In the genomic region with DNA sequence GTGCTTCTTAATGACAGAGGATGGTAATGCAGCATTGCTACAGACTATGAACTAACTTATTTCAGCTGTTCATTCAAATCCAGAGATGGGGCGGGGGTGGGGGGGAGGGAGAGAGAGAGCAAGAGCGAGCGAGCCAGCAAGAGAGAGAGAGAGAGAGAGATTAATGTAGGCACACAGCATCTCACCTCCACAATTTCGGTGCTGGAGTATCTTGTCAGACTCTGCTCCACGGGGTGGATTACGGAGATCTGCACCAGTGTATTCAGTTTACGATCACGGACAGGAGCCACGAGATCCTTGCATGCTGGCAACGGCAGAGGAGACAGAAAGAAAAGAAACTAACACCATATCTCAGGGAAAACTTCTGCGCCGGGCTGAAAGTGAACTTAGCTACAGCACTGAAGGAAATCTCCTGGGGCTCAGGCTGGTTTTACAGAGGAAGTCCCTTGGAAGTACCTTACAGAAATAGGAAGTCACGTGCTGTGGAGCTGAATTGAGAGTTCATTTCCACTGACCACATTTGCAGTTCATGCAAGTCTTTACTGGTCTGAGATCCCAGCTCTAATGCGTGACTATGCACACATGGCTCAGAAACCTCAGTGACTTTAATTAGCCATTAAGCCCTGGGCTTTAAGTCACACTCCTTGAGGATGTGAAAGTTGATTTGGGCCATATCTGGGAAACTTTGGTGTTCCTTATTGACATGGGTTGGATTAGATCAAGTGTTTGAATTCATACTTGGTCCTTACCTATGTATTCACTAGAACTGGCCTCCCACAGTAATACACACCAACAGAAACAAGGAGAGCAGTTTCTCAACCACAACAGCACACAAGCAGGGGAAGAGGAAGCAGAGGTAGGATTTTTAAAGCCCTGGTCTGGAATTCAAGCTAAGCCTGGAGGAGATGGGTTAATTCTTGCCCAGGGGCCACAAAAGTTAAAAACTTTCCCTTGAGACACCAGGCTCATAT, we compare ENCODE assay signal across 8 cellular contexts.
DNase-seq lines count a peak whose midpoint lies in the region; ATAC-seq and TF ChIP-seq lines count a peak whose summit lies in the region.

No MANE protein-coding gene starts in this region.

- H3K4me3 Mint-ChIP-seq in central memory CD8-positive, alpha-beta T cell, result peak overlapping the region; percentile 93

- H3K27ac Mint-ChIP-seq in central memory CD8-positive, alpha-beta T cell (ENCODE audit: low read depth), result peak overlapping the region; percentile 90

- ATAC-seq in GM21367 (IDR thresholded peaks at IDR 0.05; ENCODE audit: unreplicated experiment) (peak; percentile 54), left lobe of liver (peak; percentile 70)
- peak; percentile 57 for ATAC-seq in central memory CD8-positive, alpha-beta T cell (replicated peaks; ENCODE audit: extremely low read depth, poor library complexity, severe bottlenecking)

- DNase-seq in WERI-Rb-1, result peak; percentile 40
- DNase-seq in central memory CD8-positive, alpha-beta T cell (ENCODE audit: low spot score in 2 of 2), result peak; percentile 29 to 42
- DNase-seq in left lobe of liver (ENCODE audit: low spot score), result no peak
- peak; percentile 47 to 51 for DNase-seq in stimulated activated CD4-positive, alpha-beta T cell treated with anti-CD3 and anti-CD28 coated beads, Interleukin-4, amount 100 ng/mL, for 4 hours
- no peak for DNase-seq in inferior parietal cortex (ENCODE audit: extremely low spot score)

- peak overlapping the region; percentile 76 to 95 (median 86) for H3K4me2 ChIP-seq in BLaER1 treated with 17β-estradiol and CSF1 and Interleukin-3, amounts not matched to agents 10 nM and 100 nM

- peak overlapping the region; percentile 52 to 62 (median 56) for H3K4me3 ChIP-seq in BLaER1 treated with 17β-estradiol and CSF1 and Interleukin-3, amounts not matched to agents 10 nM and 100 nM
- H3K4me3 ChIP-seq in HUES48 (ENCODE audit: low read depth, low read length), result peak overlapping the region; percentile 37
- peak overlapping the region; percentile 60 for H3K4me3 ChIP-seq in WERI-Rb-1 (ENCODE audit: low read depth, low read length)

- H4K20me1 ChIP-seq in BLaER1 treated with 17β-estradiol and CSF1 and Interleukin-3, amounts not matched to agents 10 nM and 100 nM, result no peaks in the 10 kb centered on the region

- H3K27ac ChIP-seq in BLaER1 treated with 17β-estradiol and CSF1 and Interleukin-3, amounts not matched to agents 10 nM and 100 nM, result peak overlapping the region; percentile 27 to 69 (median 48); a peak in 20 of 22 replicates
- H3K27ac ChIP-seq in HUES48 (ENCODE audit: low read depth, low read length) (peak overlapping the region; percentile 42), WERI-Rb-1 (0 out of 2 replicates have a peak overlapping the region, but pooled peaks have one; percentile 22)

- H3K27me3 ChIP-seq in BLaER1 treated with 17β-estradiol and CSF1 and Interleukin-3, amounts not matched to agents 10 nM and 100 nM, result peaks cover 0 to 6% (median 0%) of the 10 kb centered on the region in 11 experiments; a peak in 2 of 22 replicates
- H3K27me3 ChIP-seq in HUES48 (ENCODE audit: control insufficient read depth, insufficient read depth, low read length) (no peaks in the 10 kb centered on the region), WERI-Rb-1 (ENCODE audit: insufficient read depth, low read depth, severe bottlenecking) (no peaks in the 10 kb centered on the region)

- H3K36me3 ChIP-seq in BLaER1 treated with 17β-estradiol and CSF1 and Interleukin-3, amounts not matched to agents 10 nM and 100 nM, result no peaks in the 10 kb centered on the region
- H3K36me3 ChIP-seq in HUES48 (ENCODE audit: control insufficient read depth, insufficient read depth, low read length) (no peaks in the 10 kb centered on the region), WERI-Rb-1 (no peaks in the 10 kb centered on the region)

- H3K9me3 Mint-ChIP-seq in central memory CD8-positive, alpha-beta T cell, result no peaks in the 10 kb centered on the region

- peaks cover 58% of the 10 kb centered on the region for H3K4me1 Mint-ChIP-seq in central memory CD8-positive, alpha-beta T cell

- H3K9ac ChIP-seq in BLaER1 treated with 17β-estradiol and CSF1 and Interleukin-3, amounts not matched to agents 10 nM and 100 nM, result peak overlapping the region; percentile 40 to 68 (median 58); a peak in 20 of 22 replicates
- H3K9ac ChIP-seq in HUES48 (ENCODE audit: low read depth, low read length), result no peak overlapping the region

- no peak for TF ChIP-seq CTCF in WERI-Rb-1 (IDR thresholded peaks at IDR 0.05; ENCODE audit: low read depth, low read length)

- no peaks in the 10 kb centered on the region for H3K27me3 Mint-ChIP-seq in central memory CD8-positive, alpha-beta T cell

- H3K36me3 Mint-ChIP-seq in central memory CD8-positive, alpha-beta T cell (ENCODE audit: insufficient read depth), result peaks cover 15% of the 10 kb centered on the region

- H3K4me1 ChIP-seq in BLaER1 treated with 17β-estradiol and CSF1 and Interleukin-3, amounts not matched to agents 10 nM and 100 nM, result peaks cover 29 to 46% (median 37%) of the 10 kb centered on the region in 10 experiments
- peaks cover 46% of the 10 kb centered on the region for H3K4me1 ChIP-seq in HUES48 (ENCODE audit: control insufficient read depth, insufficient read depth, low read length)

- H3K9me3 ChIP-seq in BLaER1 treated with 17β-estradiol and CSF1 and Interleukin-3, amounts not matched to agents 10 nM and 100 nM (replicated peaks in 1 of 11), result no peaks in the 10 kb centered on the region
- H3K9me3 ChIP-seq in HUES48 (ENCODE audit: control insufficient read depth, insufficient read depth, low read length), result no peaks in the 10 kb centered on the region
- no peaks in the 10 kb centered on the region for H3K9me3 ChIP-seq in WERI-Rb-1 (ENCODE audit: severe bottlenecking)

Comparison
In these comparisons a context has a peak if more than half of its experiments do, and no peak if none do; other contexts are left out.
1. DNase-seq: peak in WERI-Rb-1 (single experiment), central memory CD8-positive, alpha-beta T cell (2 of 2) and stimulated activated CD4-positive, alpha-beta T cell treated with anti-CD3 and anti-CD28 coated beads, Interleukin-4, amount 100 ng/mL, for 4 hours (2 of 2); none in left lobe of liver (single experiment) and inferior parietal cortex (single experiment).
2. Peak in every context shown above with its lines, with median percentiles within 50 percentile points of each other: H3K27ac ChIP-seq, H3K4me3 ChIP-seq and ATAC-seq.